In genomic region chr4:15186149-15186548, GRCh38 we compare ENCODE assay signal across 24 cellular contexts.
A peak's percentile ranks its signal among the peaks of the same experiment; 100 is the strongest.
DNase-seq lines count a peak whose midpoint lies in the region; ATAC-seq and TF ChIP-seq lines count a peak whose summit lies in the region.
"Had no signal": no experiment of that assay in that cellular context is flagged by ENCODE, and none has a peak within 500 bp of the region (broad histone marks: within the 10 kb centered on the region; RNA-seq: fewer than 3 reads in every experiment).

No MANE protein-coding gene starts in this region.

- DNase-seq in mammary epithelial cell (peak; percentile 41), MCF 10A (ENCODE audit: unreplicated experiment) (no peak), OCI-M1 (lab: John Stamatoyannopoulos, UW) (peak; percentile 5), fibroblast of villous mesenchyme (ENCODE audit: low read depth) (peak; percentile 58), smooth muscle cell (lab: John Stamatoyannopoulos, UW; ENCODE audit: unreplicated experiment) (no peak), stomach (no peak), NCI-H1930 (lab: John Stamatoyannopoulos, UW) (no peak)
- DNase-seq: activated CD8-positive, alpha-beta memory T cell treated with anti-CD3 and anti-CD28 coated beads for 24 hours; activated naive CD4-positive, alpha-beta T cell treated with Interleukin-2 at 50 U/mL for 16 hours; activated T-cell treated with anti-CD3 and anti-CD28 coated beads, Interleukin-2, amount 50 U/mL, for 4 hours; cerebellar nuclear complex; naive B cell; NCI-H1694; NCI-H446 treated with DMSO at 0.1 percent for 48 hours; NK-92 treated with Interleukin-12 subunit alpha and Interleukin-12 subunit beta, amount 100 ng/mL, for 24 hours; stimulated activated naive CD8-positive, alpha-beta T cell treated with anti-CD3 and anti-CD28 coated beads, Interleukin-15, amount 100 ng/mL, for 72 hours had no signal

- WGBS in mammary epithelial cell (ENCODE audit: low coverage, missing lambda C conversion rate) = 74% methylated on average over 5 of the region's 5 CpGs
- WGBS in smooth muscle cell (ENCODE audit: low lambda C conversion rate) = 35% methylated on average over 5 of the region's 5 CpGs
- WGBS in stomach, 5 donors = 61 to 66% (median 65%) methylated on average over 5 of the region's 5 CpGs

- no peaks in the 10 kb centered on the region for H3F3A ChIP-seq in smooth muscle cell (ENCODE audit: low read depth)

- no peak overlapping the region for H3K9ac ChIP-seq in mammary epithelial cell (ENCODE audit: insufficient read depth, low read length)
- no peak overlapping the region for H3K9ac ChIP-seq in smooth muscle cell (ENCODE audit: low read depth)

- BruUV-seq in mammary epithelial cell (replicated peaks; lab: Mats Ljungman, UMichigan) (no TSS peak), MCF 10A (replicated peaks; lab: Mats Ljungman, UMichigan) (no TSS peak)

- in situ Hi-C loops in mammary epithelial cell (cut with MboI; ENCODE audit: low sequenced_read_pairs in 2 of 2) = no loop called here

- ATAC-seq in HG03342 (IDR thresholded peaks at IDR 0.05; ENCODE audit: unreplicated experiment) = no peak
- ATAC-seq: activated T-cell treated with anti-CD3 and anti-CD28 coated beads, Interleukin-2, amount 50 U/mL, for 4 hours; HCT116; Panc1; stimulated activated naive CD8-positive, alpha-beta T cell treated with anti-CD3 and anti-CD28 coated beads, Interleukin-15, amount 100 ng/mL, for 72 hours had no signal

- intact Hi-C loops in mammary epithelial cell (cut with micrococcal nuclease) (no loop called here), MCF 10A (cut with micrococcal nuclease) (no loop called here), stomach (cut with DNase I; ENCODE audit: low total_unique reads) (no loop called here)

- H3K27ac ChIP-seq in mammary epithelial cell (ENCODE audit: insufficient read depth, low read depth, low read length) = no peak overlapping the region
- peak overlapping the region; percentile 61 for H3K27ac ChIP-seq in smooth muscle cell (ENCODE audit: low read depth)
- no peak overlapping the region for H3K27ac ChIP-seq in stomach
- H3K27ac ChIP-seq: C4-2B, tibial nerve had no signal

- H3K9me3 ChIP-seq in mammary epithelial cell (replicated peaks; ENCODE audit: insufficient read depth, low read length) (no peaks in the 10 kb centered on the region), smooth muscle cell (replicated peaks; ENCODE audit: low read depth) (no peaks in the 10 kb centered on the region), stomach (no peaks in the 10 kb centered on the region)
- H3K9me3 ChIP-seq: tibial nerve had no signal

- no peaks in the 10 kb centered on the region for H4K20me1 ChIP-seq in mammary epithelial cell (ENCODE audit: insufficient read depth, low read length)
- no peaks in the 10 kb centered on the region for H4K20me1 ChIP-seq in smooth muscle cell (ENCODE audit: low read depth)

- CTCF ChIA-PET in mammary epithelial cell (lab: Charles Lee; ENCODE audit: low non-redundant PET) = interaction anchor here (0.6 kb wide), 1 partner anchor 821 kb away, joined by 4 read pairs; no protein-coding TSS in a partner anchor
- CTCF ChIA-PET in MCF 10A (lab: Yijun Ruan, JAX) = interaction anchor here (0.6 to 1.7 kb wide), 2 partner anchors 10 to 600 kb away, joined by 4 to 6 read pairs; no protein-coding TSS in a partner anchor

- no peak overlapping the region for H3K27ac Mint-ChIP-seq in MCF 10A (ENCODE audit: low read depth, unreplicated experiment)
- H3K27ac Mint-ChIP-seq: memory B cell; naive B cell; stimulated activated naive CD8-positive, alpha-beta T cell treated with anti-CD3 and anti-CD28 coated beads, Interleukin-15, amount 100 ng/mL, for 72 hours; T-helper 1 cell treated with Interleukin-12 subunit alpha and Interleukin-12 subunit beta and Interleukin-4 antibody, amounts not matched to agents 30 μg/mL and 1 μg/mL, for 36 hours had no signal

- H3K4me1 Mint-ChIP-seq in MCF 10A (ENCODE audit: insufficient read depth, unreplicated experiment) = no peaks in the 10 kb centered on the region

- H3K27me3 ChIP-seq in mammary epithelial cell (ENCODE audit: insufficient read depth, low read length) (peaks cover 4% of the 10 kb centered on the region), smooth muscle cell (ENCODE audit: low read depth) (no peaks in the 10 kb centered on the region), stomach (no peaks in the 10 kb centered on the region)
- H3K27me3 ChIP-seq: tibial nerve had no signal

- no peak overlapping the region for H3K4me3 Mint-ChIP-seq in MCF 10A (ENCODE audit: unreplicated experiment)
- H3K4me3 Mint-ChIP-seq: activated T-cell treated with anti-CD3 and anti-CD28 coated beads, Interleukin-2, amount 50 U/mL, for 4 hours; memory B cell; naive B cell; stimulated activated naive CD8-positive, alpha-beta T cell treated with anti-CD3 and anti-CD28 coated beads, Interleukin-15, amount 100 ng/mL, for 72 hours; T-helper 1 cell treated with Interleukin-12 subunit alpha and Interleukin-12 subunit beta and Interleukin-4 antibody, amounts not matched to agents 30 μg/mL and 1 μg/mL, for 36 hours had no signal

- H2AFZ ChIP-seq in mammary epithelial cell (ENCODE audit: low read depth, low read length) (no peak overlapping the region), smooth muscle cell (ENCODE audit: low read depth) (no peak overlapping the region)

- no peaks in the 10 kb centered on the region for H3K79me2 ChIP-seq in mammary epithelial cell (ENCODE audit: insufficient read depth, low read length)
- H3K79me2 ChIP-seq in smooth muscle cell (ENCODE audit: low read depth) = no peaks in the 10 kb centered on the region

- TF ChIP-seq POLR2A in stomach (IDR thresholded peaks at IDR 0.05) = no peak

- TF ChIP-seq CTCF in mammary epithelial cell (conservative IDR thresholded peaks at IDR 0.05 in 1 of 2, IDR thresholded peaks at IDR 0.05 in 1 of 2; ENCODE audit: extremely low read depth in 1 of 2, insufficient read depth in 1 of 2, low read depth in 1 of 2, low read length in 2 of 2) = no peak
- no peak for TF ChIP-seq CTCF in MCF 10A (IDR thresholded peaks at IDR 0.05; ENCODE audit: unreplicated experiment)
- TF ChIP-seq CTCF in fibroblast of villous mesenchyme (IDR thresholded peaks at IDR 0.05; ENCODE audit: insufficient read depth, low read depth, low read length) = no peak
- no peak for TF ChIP-seq CTCF in smooth muscle cell (IDR thresholded peaks at IDR 0.05; ENCODE audit: borderline replicate concordance, insufficient read depth, poor library complexity, severe bottlenecking)
- TF ChIP-seq CTCF in stomach (IDR thresholded peaks at IDR 0.05) = no peak

- H3K4me3 ChIP-seq in mammary epithelial cell (replicated peaks in 1 of 3; ENCODE audit: insufficient read depth in 1 of 3, low read depth in 2 of 3, low read length in 3 of 3) = no peak overlapping the region
- H3K4me3 ChIP-seq in fibroblast of villous mesenchyme (ENCODE audit: low read depth, low read length) = no peak overlapping the region
- no peak overlapping the region for H3K4me3 ChIP-seq in smooth muscle cell
- no peak overlapping the region for H3K4me3 ChIP-seq in stomach
- H3K4me3 ChIP-seq: K562, tibial nerve had no signal

- no peak for TF ChIP-seq EP300 in stomach (IDR thresholded peaks at IDR 0.05)

- H3K36me3 ChIP-seq in mammary epithelial cell (ENCODE audit: insufficient read depth, low read length) (no peaks in the 10 kb centered on the region), smooth muscle cell (ENCODE audit: low read depth) (no peaks in the 10 kb centered on the region), stomach (no peaks in the 10 kb centered on the region)
- H3K36me3 ChIP-seq: tibial nerve had no signal

- no peaks in the 10 kb centered on the region for H3K4me1 ChIP-seq in mammary epithelial cell (ENCODE audit: insufficient read depth, low read length)
- H3K4me1 ChIP-seq in smooth muscle cell (ENCODE audit: low read depth) = no peaks in the 10 kb centered on the region
- no peaks in the 10 kb centered on the region for H3K4me1 ChIP-seq in stomach

- H3K9me3 Mint-ChIP-seq in MCF 10A (ENCODE audit: unreplicated experiment) = no peaks in the 10 kb centered on the region
- H3K9me3 Mint-ChIP-seq: activated T-cell treated with anti-CD3 and anti-CD28 coated beads, Interleukin-2, amount 50 U/mL, for 4 hours; memory B cell; stimulated activated naive CD8-positive, alpha-beta T cell treated with anti-CD3 and anti-CD28 coated beads, Interleukin-15, amount 100 ng/mL, for 72 hours; T-helper 1 cell treated with Interleukin-12 subunit alpha and Interleukin-12 subunit beta and Interleukin-4 antibody, amounts not matched to agents 30 μg/mL and 1 μg/mL, for 36 hours had no signal

- H3K36me3 Mint-ChIP-seq in MCF 10A (ENCODE audit: insufficient read depth, unreplicated experiment) = no peaks in the 10 kb centered on the region
- H3K36me3 Mint-ChIP-seq: memory B cell had no signal

- POLR2A ChIA-PET in MCF 10A (lab: Yijun Ruan, JAX) = interaction anchor here (0.8 kb wide), 1 partner anchor 10 kb away, joined by 4 read pairs; no protein-coding TSS in a partner anchor

- H3K27me3 Mint-ChIP-seq in MCF 10A (ENCODE audit: insufficient read depth, unreplicated experiment) = no peaks in the 10 kb centered on the region
- H3K27me3 Mint-ChIP-seq: memory B cell had no signal

- no peak overlapping the region for H3K4me2 ChIP-seq in mammary epithelial cell (ENCODE audit: insufficient read depth, low read depth, low read length)
- peak overlapping the region; percentile 30 for H3K4me2 ChIP-seq in smooth muscle cell

- dilution Hi-C loops in mammary epithelial cell (cut with HindIII; ENCODE audit: low sequenced_read_pairs) = no loop called here

Comparison
In these comparisons a context has a peak if more than half of its experiments do, and no peak if none do; other contexts are left out.
1. DNase-seq: peak in mammary epithelial cell (single experiment), OCI-M1 (single experiment) and fibroblast of villous mesenchyme (single experiment); none in MCF 10A (single experiment), smooth muscle cell (single experiment), stomach (single experiment) and NCI-H1930 (0 of 2).